ENCODE assay signal across 8 cellular contexts in the genomic region with DNA sequence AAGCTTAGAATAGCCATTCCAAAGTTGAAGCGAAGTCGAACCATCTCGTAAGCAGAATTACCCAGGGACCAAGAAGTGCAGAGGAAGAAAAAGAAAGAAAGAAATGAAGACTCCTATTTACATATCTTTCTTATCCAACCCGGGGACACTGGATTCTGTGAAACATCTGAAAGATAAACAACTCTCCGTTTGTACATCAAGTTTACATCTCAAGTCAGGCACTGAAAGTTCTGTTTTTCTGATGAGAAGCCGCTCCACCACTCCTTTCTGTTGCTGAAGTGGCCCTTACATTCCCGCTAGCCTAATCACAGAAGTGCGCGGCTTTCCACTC. TPM values are rescaled to one million over a fixed set of nuclear protein-coding genes. Genes with fewer than 3 reads are reported as not detected.
A peak's percentile ranks its signal among the peaks of the same experiment; 100 is the strongest.
DNase-seq lines count a peak whose midpoint lies in the region; ATAC-seq and TF ChIP-seq lines count a peak whose summit lies in the region.

No MANE protein-coding gene starts in this region.

- no peak for TF ChIP-seq POLR2A in esophagus muscularis mucosa (IDR thresholded peaks at IDR 0.05; ENCODE audit: low read depth)

- intact Hi-C loops in esophagus muscularis mucosa (cut with DNase I): loop anchor here (10.0 kb wide), 1 partner anchor 202 kb away; no protein-coding TSS in a partner anchor

- H3K27ac ChIP-seq in RWPE2 (ENCODE audit: poor library complexity, severe bottlenecking) (peak overlapping the region; percentile 95), esophagus muscularis mucosa (replicated peaks in 1 of 4) (peak overlapping the region; percentile 95 to 98 (median 96))

- H3K36me3 Mint-ChIP-seq in progenitor cell of endocrine pancreas (ENCODE audit: insufficient read depth): peaks cover 5% of the 10 kb centered on the region

- TF ChIP-seq EP300 in esophagus muscularis mucosa (IDR thresholded peaks at IDR 0.05): no peak

- peak overlapping the region; percentile 99 for H3K4me3 Mint-ChIP-seq in progenitor cell of endocrine pancreas (ENCODE audit: low read depth)

- H3K4me1 Mint-ChIP-seq in progenitor cell of endocrine pancreas (ENCODE audit: low read depth): peaks cover 33% of the 10 kb centered on the region

- H3K4me1 ChIP-seq in RWPE2 (ENCODE audit: insufficient read depth, poor library complexity, severe bottlenecking): peaks cover 17% of the 10 kb centered on the region
- peaks cover 48 to 69% (median 62%) of the 10 kb centered on the region in 4 donors for H3K4me1 ChIP-seq in esophagus muscularis mucosa

- H3K9me3 ChIP-seq in RWPE2 (ENCODE audit: severe bottlenecking) (no peaks in the 10 kb centered on the region), esophagus muscularis mucosa (no peaks in the 10 kb centered on the region)

- DNase-seq in RWPE2 (ENCODE audit: low spot score) (no peak), esophagus muscularis mucosa (ENCODE audit: extremely low spot score) (no peak), progenitor cell of endocrine pancreas (ENCODE audit: low spot score, unreplicated experiment) (no peak), ureter (ENCODE audit: low spot score) (no peak)

- H3K27me3 ChIP-seq in RWPE2 (ENCODE audit: insufficient read depth, poor library complexity, severe bottlenecking) (no peaks in the 10 kb centered on the region), esophagus muscularis mucosa (no peaks in the 10 kb centered on the region)

- TF ChIP-seq CTCF in RWPE2 (IDR thresholded peaks at IDR 0.05; ENCODE audit: poor library complexity, severe bottlenecking) (no peak), esophagus muscularis mucosa (IDR thresholded peaks at IDR 0.05) (no peak), progenitor cell of endocrine pancreas (IDR thresholded peaks at IDR 0.05; ENCODE audit: unreplicated experiment) (no peak)

- H3K4me3 ChIP-seq in GM08714 (ENCODE audit: low read length): peak overlapping the region; percentile 82
- peak overlapping the region; percentile 75 for H3K4me3 ChIP-seq in RWPE2 (ENCODE audit: severe bottlenecking)
- peak overlapping the region; percentile 69 to 83 (median 72) for H3K4me3 ChIP-seq in esophagus muscularis mucosa

- ATAC-seq in RWPE2 (ENCODE audit: low read depth) (no peak), GM19452 (IDR thresholded peaks at IDR 0.05; ENCODE audit: unreplicated experiment) (no peak), GM18861 (IDR thresholded peaks at IDR 0.05; ENCODE audit: unreplicated experiment) (no peak), GM21390 (IDR thresholded peaks at IDR 0.05; ENCODE audit: unreplicated experiment) (no peak)

- no peaks in the 10 kb centered on the region for H3K27me3 Mint-ChIP-seq in progenitor cell of endocrine pancreas

- H3K36me3 ChIP-seq in RWPE2 (ENCODE audit: low read depth) (peaks cover 47% of the 10 kb centered on the region), esophagus muscularis mucosa (peaks cover 0 to 13% (median 4%) of the 10 kb centered on the region in 4 donors)

- H3K9me3 Mint-ChIP-seq in progenitor cell of endocrine pancreas (ENCODE audit: low read depth): no peaks in the 10 kb centered on the region

- H3K27ac Mint-ChIP-seq in progenitor cell of endocrine pancreas: peak overlapping the region; percentile 100

- 1% methylated on average over 9 of the region's 9 CpGs for WGBS in esophagus muscularis mucosa

RNA-seq across cellular contexts. Expression of a gene that starts 0.3 kb away (rescaled TPM):
- total RNA-seq in esophagus muscularis mucosa (10 to 100 TPM; 12.2 to 22.7 (median 17.7) TPM), progenitor cell of endocrine pancreas (19.5 and 20.6 TPM in 2 replicates), ureter (47.0 TPM)

RNA-seq across cellular contexts. Expression of a gene that starts 0.5 kb away (rescaled TPM):
- total RNA-seq in esophagus muscularis mucosa (10 to 100 TPM; 40.7 to 57.5 (median 47.7) TPM), progenitor cell of endocrine pancreas (44.2 and 48.5 TPM in 2 replicates), ureter (87.4 TPM)
